Comparison of ENCODE assay signal across 8 cellular contexts in the genomic region with DNA sequence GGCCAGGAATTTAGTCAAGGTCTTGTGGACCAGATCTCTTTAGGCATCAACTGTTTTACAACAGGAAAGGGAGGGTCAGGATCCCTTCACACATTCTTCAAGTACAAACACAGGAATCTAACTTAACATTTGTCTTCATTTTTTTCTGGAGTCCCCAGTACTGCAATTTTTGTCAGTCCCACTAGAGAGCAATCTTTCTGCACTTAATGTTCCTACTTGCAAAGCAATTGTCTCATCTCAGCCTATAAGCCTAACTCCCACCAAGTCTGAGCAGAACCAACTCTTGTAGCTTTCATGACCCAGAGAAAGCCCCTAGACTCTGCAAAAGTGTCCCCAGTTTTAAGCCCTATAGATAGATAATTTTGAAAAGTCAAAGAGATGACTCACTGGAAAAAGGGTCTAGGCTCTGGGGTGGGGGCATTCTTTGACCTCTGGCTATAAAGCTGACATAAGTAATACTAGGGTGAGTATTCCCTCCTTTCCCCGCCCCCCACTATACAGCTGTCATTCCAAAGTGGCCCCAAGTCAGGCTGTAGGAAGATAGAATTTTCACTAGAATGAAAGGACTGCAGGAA. TPM values are rescaled to one million over a fixed set of nuclear protein-coding genes. Genes with fewer than 3 reads are reported as not detected.
DNase-seq lines count a peak whose midpoint lies in the region; ATAC-seq and TF ChIP-seq lines count a peak whose summit lies in the region.

No MANE protein-coding gene starts in this region.

- peaks cover 10% of the 10 kb centered on the region; the same call in 1 of the 2 replicates for H3F3A ChIP-seq in SU-DHL-6 (ENCODE audit: insufficient read depth)

- TF ChIP-seq CTCF in SU-DHL-6 (IDR thresholded peaks at IDR 0.05; ENCODE audit: insufficient read depth, low read length, poor library complexity, severe bottlenecking) (peak; percentile 62), esophagus squamous epithelium (IDR thresholded peaks at IDR 0.05) (peak in 5 of 6 experiments; percentile 44 to 72 (median 61)), osteoblast (IDR thresholded peaks at IDR 0.05; ENCODE audit: extremely low read depth, low read depth, low read length) (peak; percentile 64)

- H3K9me3 ChIP-seq in SU-DHL-6 (ENCODE audit: insufficient read depth, low read length) = no peaks in the 10 kb centered on the region
- no peaks in the 10 kb centered on the region for H3K9me3 ChIP-seq in esophagus squamous epithelium
- no peaks in the 10 kb centered on the region for H3K9me3 ChIP-seq in osteoblast (ENCODE audit: low read depth, low read length)

- H3K36me3 ChIP-seq in SU-DHL-6 (ENCODE audit: low read length) (no peaks in the 10 kb centered on the region), esophagus squamous epithelium (peaks cover 9 to 16% (median 10%) of the 10 kb centered on the region in 3 donors), osteoblast (ENCODE audit: insufficient read depth, low read length) (peaks cover 11% of the 10 kb centered on the region)

- no peak overlapping the region for H3K4me2 ChIP-seq in SU-DHL-6 (ENCODE audit: low read depth, low read length, poor library complexity, severe bottlenecking)
- no peak overlapping the region for H3K4me2 ChIP-seq in osteoblast (ENCODE audit: insufficient read depth, low read length)

- no peaks in the 10 kb centered on the region for H4K20me1 ChIP-seq in SU-DHL-6 (ENCODE audit: low read depth, low read length)
- no peaks in the 10 kb centered on the region for H4K20me1 ChIP-seq in osteoblast (ENCODE audit: insufficient read depth, low read length)

- H3K79me2 ChIP-seq in SU-DHL-6 (ENCODE audit: insufficient read depth, low read length) (peaks cover 7% of the 10 kb centered on the region; the same call in 1 of the 2 replicates), osteoblast (ENCODE audit: insufficient read depth, low read length) (peaks cover 27% of the 10 kb centered on the region)

- 33% methylated on average over 1 of the region's 1 CpG for WGBS in esophagus squamous epithelium, 2 donors

- peaks cover 12 to 33% (median 13%) of the 10 kb centered on the region in 3 donors for H3K4me1 ChIP-seq in esophagus squamous epithelium
- H3K4me1 ChIP-seq in osteoblast (ENCODE audit: insufficient read depth, low read length) = peaks cover 29% of the 10 kb centered on the region

- peak; percentile 23 for DNase-seq in stimulated activated CD4-positive, alpha-beta T cell treated with anti-CD3 and anti-CD28 coated beads, Interleukin-4, amount 100 ng/mL, for 24 hours
- DNase-seq in stimulated activated CD4-positive, alpha-beta T cell treated with anti-CD3 and anti-CD28 coated beads, Interleukin-2, amount 100 ng/mL, for 48 hours = no peak
- DNase-seq in NCI-H1417 (lab: John Stamatoyannopoulos, UW) (peak; percentile 42 to 81 (median 58)), esophagus squamous epithelium (lab: John Stamatoyannopoulos, UW) (no peak), osteoblast (ENCODE audit: insufficient read length, low spot score, missing footprints) (peak; percentile 89)

- H3K4me3 ChIP-seq in SU-DHL-6 (ENCODE audit: insufficient read depth, low read length, poor library complexity, severe bottlenecking) (no peak overlapping the region), esophagus squamous epithelium (no peak overlapping the region), osteoblast (ENCODE audit: insufficient read depth, low read length) (no peak overlapping the region)

- H2AFZ ChIP-seq in SU-DHL-6 (ENCODE audit: low read depth, low read length, severe bottlenecking) = no peak overlapping the region
- no peak overlapping the region for H2AFZ ChIP-seq in osteoblast (ENCODE audit: low read length)

- H3K9me2 ChIP-seq in SU-DHL-6 (replicated peaks; ENCODE audit: insufficient read depth, low read length) = no peaks in the 10 kb centered on the region

- no peak for TF ChIP-seq POLR2A in esophagus squamous epithelium (IDR thresholded peaks at IDR 0.05)

- no peaks in the 10 kb centered on the region for H3K27me3 ChIP-seq in SU-DHL-6 (ENCODE audit: low read length)
- H3K27me3 ChIP-seq in esophagus squamous epithelium = no peaks in the 10 kb centered on the region
- H3K27me3 ChIP-seq in osteoblast (ENCODE audit: insufficient read depth, low read length) = peaks cover 2% of the 10 kb centered on the region

- H3K9ac ChIP-seq in SU-DHL-6 (ENCODE audit: low read length) = no peak overlapping the region

- H3K27ac ChIP-seq in SU-DHL-6 (ENCODE audit: low read depth, low read length) (no peak overlapping the region), esophagus squamous epithelium (peak overlapping the region in 1 of 4 donors; percentile 21), osteoblast (ENCODE audit: low read depth, low read length) (no peak overlapping the region)

- ATAC-seq in GM18867 (IDR thresholded peaks at IDR 0.05; ENCODE audit: unreplicated experiment) = no peak
- ATAC-seq in HG02623 (IDR thresholded peaks at IDR 0.05; ENCODE audit: unreplicated experiment) = no peak

- intact Hi-C loops in esophagus squamous epithelium (cut with DNase I) = loop anchor here (5.0 kb wide), 1 partner anchor 54 kb away; no protein-coding TSS in a partner anchor

RNA-seq across cellular contexts. Expression of a gene that starts 1.9 kb away (rescaled TPM):
- total RNA-seq in esophagus squamous epithelium = 1 to 10 TPM; 2.1 to 6.5 (median 4.0) TPM
- total RNA-seq in osteoblast = 4.4 and 4.7 TPM in 2 replicates

RNA-seq across cellular contexts. Expression of a gene that starts 8.1 kb away (rescaled TPM):
- not detected for total RNA-seq in esophagus squamous epithelium
- total RNA-seq in osteoblast = not detected in 2 replicates

RNA-seq across cellular contexts. Expression of a gene that starts 41.7 kb away (rescaled TPM):
- under 1 TPM in 2 of 4 donors, not detected in 2; 0.38 to 0.48 TPM for total RNA-seq in esophagus squamous epithelium
- total RNA-seq in osteoblast = under 0.01 TPM in 1 of 2 replicates, not detected in the other

RNA-seq across cellular contexts. Expression of a gene that starts 50.8 kb away (rescaled TPM):
- 1 to 10 TPM in 3 of 4 donors, under 1 TPM in 1; 0.38 to 4.5 (median 2.1) TPM for total RNA-seq in esophagus squamous epithelium
- under 0.01 TPM in 2 replicates for total RNA-seq in osteoblast

Comparison
In these comparisons a context has a peak if more than half of its experiments do, and no peak if none do; other contexts are left out.
1. DNase-seq: peak in stimulated activated CD4-positive, alpha-beta T cell treated with anti-CD3 and anti-CD28 coated beads, Interleukin-4, amount 100 ng/mL, for 24 hours (single experiment), NCI-H1417 (3 of 3) and osteoblast (single experiment); none in stimulated activated CD4-positive, alpha-beta T cell treated with anti-CD3 and anti-CD28 coated beads, Interleukin-2, amount 100 ng/mL, for 48 hours (0 of 2) and esophagus squamous epithelium (single experiment).
2. Peak in every context shown above with its lines, with median percentiles within 50 percentile points of each other: CTCF ChIP-seq.